In the genomic region with DNA sequence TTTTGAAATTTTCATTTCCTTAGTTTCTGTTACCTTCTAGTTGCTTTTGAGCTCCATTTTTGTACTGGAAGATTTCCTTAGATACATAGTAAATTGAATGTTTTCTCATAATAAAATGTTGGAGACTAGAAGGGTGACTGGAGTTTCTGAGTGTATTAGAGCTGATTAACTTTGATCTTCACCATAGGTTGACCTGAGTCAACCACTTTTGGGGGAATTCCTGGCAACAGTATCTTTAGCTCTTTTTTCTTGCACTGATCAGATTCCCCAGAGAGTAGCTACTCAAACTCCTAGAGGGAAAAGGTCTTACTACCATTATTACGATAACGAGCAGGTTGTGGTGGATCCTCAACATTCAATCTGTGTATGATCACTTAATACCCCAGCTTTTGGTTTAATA, we compare ENCODE assay signal across 31 cellular contexts.
"Had no signal": no experiment of that assay in that cellular context is flagged by ENCODE, and none has a peak within 500 bp of the region (broad histone marks: within the 10 kb centered on the region; RNA-seq: fewer than 3 reads in every experiment).

No MANE protein-coding gene starts in this region.

- H3K27ac ChIP-seq: brain microvascular endothelial cell, coronary artery, esophagus muscularis mucosa, foreskin keratinocyte, gastrocnemius medialis, heart left ventricle had no signal

- ATAC-seq: activated CD4-positive, alpha-beta T cell treated with anti-CD3 and anti-CD28 coated beads for 36 hours; activated naive CD4-positive, alpha-beta T cell treated with anti-CD3 and anti-CD28 coated beads, Interleukin-2, amount 50 U/mL, for 72 hours; activated T-cell treated with anti-CD3 and anti-CD28 coated beads, Interleukin-2, amount 50 U/mL, for 72 hours; foreskin keratinocyte; gastrocnemius medialis; heart left ventricle had no signal

- H3K9me3 ChIP-seq: esophagus muscularis mucosa, gastrocnemius medialis, heart left ventricle had no signal

- H3K27me3 ChIP-seq: brain microvascular endothelial cell, esophagus muscularis mucosa, foreskin keratinocyte, gastrocnemius medialis had no signal

- H3K4me3 ChIP-seq: coronary artery, dorsolateral prefrontal cortex, esophagus muscularis mucosa, gastrocnemius medialis, heart left ventricle had no signal

- H3K4me1 Mint-ChIP-seq: activated CD4-positive, alpha-beta T cell treated with anti-CD3 and anti-CD28 coated beads for 36 hours; activated CD4-positive, alpha-beta T cell treated with anti-CD3 and anti-CD28 coated beads, Interleukin-2, amount 10 ng/mL, durations not matched to agents 24 days and 14 days; activated naive CD4-positive, alpha-beta T cell treated with anti-CD3 and anti-CD28 coated beads, Interleukin-2, amount 10 ng/mL, durations not matched to agents 7 days and 5 days; activated naive CD8-positive, alpha-beta T cell treated with anti-CD3 and anti-CD28 coated beads, Interleukin-2, amount 10 ng/mL, durations not matched to agents 7 days and 5 days; central memory CD8-positive, alpha-beta T cell; endodermal cell had no signal

- H3K36me3 ChIP-seq: brain microvascular endothelial cell, esophagus muscularis mucosa, gastrocnemius medialis, heart left ventricle had no signal

- FAIRE-seq: astrocyte, bronchial epithelial cell had no signal

- H3K27me3 Mint-ChIP-seq: activated CD4-positive, alpha-beta memory T cell treated with anti-CD3 and anti-CD28 coated beads for 36 hours; activated CD4-positive, alpha-beta T cell treated with anti-CD3 and anti-CD28 coated beads for 36 hours; activated CD4-positive, alpha-beta T cell treated with anti-CD3 and anti-CD28 coated beads, Interleukin-2, amount 10 ng/mL, durations not matched to agents 24 days and 14 days; activated naive CD4-positive, alpha-beta T cell treated with anti-CD3 and anti-CD28 coated beads, Interleukin-2, amount 10 ng/mL, durations not matched to agents 7 days and 5 days; activated naive CD8-positive, alpha-beta T cell treated with anti-CD3 and anti-CD28 coated beads, Interleukin-2, amount 10 ng/mL, durations not matched to agents 7 days and 5 days; activated T-cell treated with anti-CD3 and anti-CD28 coated beads, Interleukin-2, amount 50 U/mL, for 24 hours; central memory CD8-positive, alpha-beta T cell; dendritic cell treated with granulocyte-macrophage colony-stimulating factor and Interleukin-4, amounts not matched to agents 40 ng/mL and 50 ng/mL, for 4 days had no signal

- H3K4me1 ChIP-seq: esophagus muscularis mucosa, foreskin keratinocyte, gastrocnemius medialis, heart left ventricle had no signal

- H3K4me3 Mint-ChIP-seq: activated CD4-positive, alpha-beta memory T cell treated with anti-CD3 and anti-CD28 coated beads for 36 hours; activated CD4-positive, alpha-beta T cell treated with anti-CD3 and anti-CD28 coated beads for 36 hours; activated CD4-positive, alpha-beta T cell treated with anti-CD3 and anti-CD28 coated beads, Interleukin-2, amount 10 ng/mL, durations not matched to agents 24 days and 14 days; activated naive CD4-positive, alpha-beta T cell treated with anti-CD3 and anti-CD28 coated beads, Interleukin-2, amount 10 ng/mL, durations not matched to agents 7 days and 5 days; activated naive CD8-positive, alpha-beta T cell treated with anti-CD3 and anti-CD28 coated beads, Interleukin-2, amount 10 ng/mL, durations not matched to agents 7 days and 5 days; activated T-cell treated with anti-CD3 and anti-CD28 coated beads, Interleukin-2, amount 50 U/mL, for 24 hours; activated T-cell treated with anti-CD3 and anti-CD28 coated beads, Interleukin-2, amount 50 U/mL, for 72 hours; central memory CD8-positive, alpha-beta T cell; dendritic cell treated with granulocyte-macrophage colony-stimulating factor and Interleukin-4, amounts not matched to agents 40 ng/mL and 50 ng/mL, for 4 days; endodermal cell had no signal

- H3K9me3 Mint-ChIP-seq: activated CD4-positive, alpha-beta T cell treated with anti-CD3 and anti-CD28 coated beads, Interleukin-2, amount 10 ng/mL, durations not matched to agents 24 days and 14 days; activated T-cell treated with anti-CD3 and anti-CD28 coated beads, Interleukin-2, amount 50 U/mL, for 24 hours; central memory CD8-positive, alpha-beta T cell had no signal

- DNase-seq: activated CD4-positive, alpha-beta memory T cell treated with anti-CD3 and anti-CD28 coated beads for 36 hours; activated CD4-positive, alpha-beta T cell treated with anti-CD3 and anti-CD28 coated beads for 36 hours; activated CD4-positive, alpha-beta T cell treated with anti-CD3 and anti-CD28 coated beads, Interleukin-2, amount 10 ng/mL, durations not matched to agents 24 days and 14 days; activated CD4-positive, CD25-positive, alpha-beta regulatory T cell; activated CD4-positive, CD25-positive, alpha-beta regulatory T cell treated with anti-CD3 and anti-CD28 coated beads, Interleukin-2, amount 50 U/mL, for 72 hours; activated CD8-positive, alpha-beta memory T cell treated with anti-CD3 and anti-CD28 coated beads, Interleukin-2, amount 50 U/mL, for 48 hours; activated gamma-delta T cell; activated naive CD4-positive, alpha-beta T cell; activated naive CD4-positive, alpha-beta T cell treated with anti-CD3 and anti-CD28 coated beads, Interleukin-2, amount 10 ng/mL, durations not matched to agents 7 days and 5 days; activated naive CD8-positive, alpha-beta T cell treated with anti-CD3 and anti-CD28 coated beads, Interleukin-2, amount 10 ng/mL, durations not matched to agents 7 days and 5 days; activated T-cell treated with anti-CD3 and anti-CD28 coated beads for 4 hours; activated T-cell treated with anti-CD3 and anti-CD28 coated beads, Interleukin-2, amount 50 U/mL, for 24 hours; activated T-cell treated with anti-CD3 and anti-CD28 coated beads, Interleukin-2, amount 50 U/mL, for 72 hours; anterior cingulate cortex; brain microvascular endothelial cell; dorsolateral prefrontal cortex; effector memory CD4-positive, alpha-beta T cell; endodermal cell; erythroblast; gastrocnemius medialis; glutamatergic neuron; heart left ventricle; hypothalamus had no signal

- H3K27ac Mint-ChIP-seq: activated CD4-positive, alpha-beta memory T cell treated with anti-CD3 and anti-CD28 coated beads for 36 hours; activated CD4-positive, alpha-beta T cell treated with anti-CD3 and anti-CD28 coated beads for 36 hours; activated CD4-positive, alpha-beta T cell treated with anti-CD3 and anti-CD28 coated beads, Interleukin-2, amount 10 ng/mL, durations not matched to agents 24 days and 14 days; activated naive CD4-positive, alpha-beta T cell treated with anti-CD3 and anti-CD28 coated beads, Interleukin-2, amount 10 ng/mL, durations not matched to agents 7 days and 5 days; activated naive CD8-positive, alpha-beta T cell treated with anti-CD3 and anti-CD28 coated beads, Interleukin-2, amount 10 ng/mL, durations not matched to agents 7 days and 5 days; activated T-cell treated with anti-CD3 and anti-CD28 coated beads, Interleukin-2, amount 50 U/mL, for 24 hours; dendritic cell treated with granulocyte-macrophage colony-stimulating factor and Interleukin-4, amounts not matched to agents 40 ng/mL and 50 ng/mL, for 4 days; endodermal cell had no signal
